ENCODE assay signal across 1 cellular context in the genomic region with DNA sequence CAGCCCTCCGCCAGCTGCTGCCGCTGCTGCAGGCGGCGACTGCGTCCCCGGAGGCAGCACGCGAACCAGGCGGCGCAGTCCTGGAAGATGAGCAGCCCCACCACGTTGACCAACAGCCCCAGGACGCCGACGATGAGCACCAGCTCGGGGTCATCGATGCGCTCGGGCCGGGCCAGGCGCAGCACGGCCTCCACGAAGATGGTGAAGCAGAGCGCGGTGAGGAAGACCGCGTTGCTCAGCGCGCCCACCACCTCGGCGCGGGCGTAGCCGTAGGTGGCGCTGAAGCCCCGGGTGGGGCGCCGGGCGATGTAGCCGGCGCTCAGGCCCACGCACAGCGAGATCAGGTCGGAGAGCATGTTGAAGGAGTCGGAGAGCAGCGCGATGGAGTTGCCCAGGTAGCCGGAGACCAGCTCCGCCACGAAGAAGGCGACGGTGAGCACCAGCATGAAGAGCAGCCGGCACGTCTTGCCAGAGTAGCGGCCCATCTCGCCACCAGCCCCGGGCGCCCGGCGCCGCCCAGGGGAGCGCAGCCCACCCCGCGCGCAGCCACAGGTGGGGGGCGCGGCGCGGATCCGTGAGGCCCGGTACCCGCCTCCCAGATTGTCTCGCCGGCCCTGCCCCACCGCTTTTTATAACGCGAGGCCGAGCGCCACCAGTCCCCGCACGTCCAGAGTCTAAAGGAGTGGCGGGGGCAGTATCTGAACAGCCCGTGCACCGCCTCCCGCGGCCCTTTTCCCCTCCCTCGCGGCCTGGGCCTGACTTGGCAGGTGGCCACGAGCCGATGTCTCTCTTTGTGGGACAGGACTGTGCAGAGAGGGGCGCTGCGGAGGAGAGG.
TF ChIP-seq lines count a peak whose summit lies in the region.

TSS of gene SLC30A10 (minus strand) at position 602 of the 835 bp plus-strand sequence. CDS start at position 485, 117 bp downstream.

TF ChIP-seq in HepG2, 621 proteins besides CTCF, POLR2A, EP300 and RAD21 (continued from another document and continues in another):
- TF ChIP-seq GMEB2 (CRISPR knock-in tag; IDR thresholded peaks at IDR 0.05; ENCODE audit: low read depth) (no peak), CREM (IDR thresholded peaks at IDR 0.05) (no peak; the same call in 1 of the 2 replicates), CREM (CRISPR knock-in tag; IDR thresholded peaks at IDR 0.05) (no peak), ZNF549 (CRISPR knock-in tag; IDR thresholded peaks at IDR 0.05) (no peak), ZNF121 (CRISPR knock-in tag; IDR thresholded peaks at IDR 0.05) (peak; percentile 82; the same call in 1 of the 2 replicates), TP53 (CRISPR knock-in tag; conservative IDR thresholded peaks at IDR 0.05) (no peak), ZNF484 (CRISPR knock-in tag; IDR thresholded peaks at IDR 0.05; ENCODE audit: borderline replicate concordance, low read depth) (no peak), MED8 (CRISPR knock-in tag; IDR thresholded peaks at IDR 0.05; ENCODE audit: insufficient replicate concordance) (no peak), GATAD2A (CRISPR knock-in tag; IDR thresholded peaks at IDR 0.05) (peak; percentile 62), SPEN (CRISPR knock-in tag; IDR thresholded peaks at IDR 0.05; ENCODE audit: low read depth) (peak; percentile 58; the same call in 1 of the 2 replicates), AKAP8 (CRISPR knock-in tag; IDR thresholded peaks at IDR 0.05) (0 out of 2 replicates have a peak, but pooled peaks have one; percentile 22), TMF1 (CRISPR knock-in tag; IDR thresholded peaks at IDR 0.05; ENCODE audit: low read depth) (0 out of 2 replicates have a peak, but pooled peaks have one; percentile 27), ARNT2 (CRISPR knock-in tag; IDR thresholded peaks at IDR 0.05; ENCODE audit: low read depth) (peak; percentile 46; the same call in 1 of the 2 replicates), POLR2AphosphoS2 (IDR thresholded peaks at IDR 0.05; ENCODE audit: low read depth, low read length) (no peak), HBP1 (CRISPR knock-in tag; IDR thresholded peaks at IDR 0.05; ENCODE audit: low read depth) (0 out of 2 replicates have a peak, but pooled peaks have one; percentile 43), SIN3A (IDR thresholded peaks at IDR 0.05; ENCODE audit: borderline replicate concordance, low read depth, low read length) (peak; percentile 66; the same call in 1 of the 2 replicates), HOXA7 (CRISPR knock-in tag; IDR thresholded peaks at IDR 0.05) (no peak), IKZF5 (CRISPR knock-in tag; IDR thresholded peaks at IDR 0.05) (no peak), ZNF740 (CRISPR knock-in tag; IDR thresholded peaks at IDR 0.05) (no peak), ZNF737 (CRISPR knock-in tag; IDR thresholded peaks at IDR 0.05; ENCODE audit: borderline replicate concordance) (no peak), HMG20B (CRISPR knock-in tag; conservative IDR thresholded peaks at IDR 0.05) (no peak), SMAD9 (CRISPR knock-in tag; IDR thresholded peaks at IDR 0.05) (no peak), ZNF615 (CRISPR knock-in tag; IDR thresholded peaks at IDR 0.05; ENCODE audit: borderline replicate concordance) (no peak), ZNF841 (CRISPR knock-in tag; IDR thresholded peaks at IDR 0.05; ENCODE audit: borderline replicate concordance) (0 out of 2 replicates have a peak, but pooled peaks have one; percentile 40), CHD2 (IDR thresholded peaks at IDR 0.05; ENCODE audit: low read depth, low read length) (no peak), ESRRA (CRISPR knock-in tag; IDR thresholded peaks at IDR 0.05; ENCODE audit: low read depth) (peak; percentile 39; the same call in 1 of the 2 replicates), HIVEP1 (CRISPR knock-in tag; IDR thresholded peaks at IDR 0.05) (no peak), ZNF318 (CRISPR knock-in tag; IDR thresholded peaks at IDR 0.05) (0 out of 2 replicates have a peak, but pooled peaks have one; percentile 38), ZNF768 (CRISPR knock-in tag; IDR thresholded peaks at IDR 0.05) (peak; percentile 50), STAT5B (CRISPR knock-in tag; IDR thresholded peaks at IDR 0.05) (no peak), POGZ (CRISPR knock-in tag; IDR thresholded peaks at IDR 0.05) (no peak), ZBTB39 (CRISPR knock-in tag; IDR thresholded peaks at IDR 0.05) (peak; percentile 88; the same call in 1 of the 2 replicates)
- TF ChIP-seq, protein P1, sequence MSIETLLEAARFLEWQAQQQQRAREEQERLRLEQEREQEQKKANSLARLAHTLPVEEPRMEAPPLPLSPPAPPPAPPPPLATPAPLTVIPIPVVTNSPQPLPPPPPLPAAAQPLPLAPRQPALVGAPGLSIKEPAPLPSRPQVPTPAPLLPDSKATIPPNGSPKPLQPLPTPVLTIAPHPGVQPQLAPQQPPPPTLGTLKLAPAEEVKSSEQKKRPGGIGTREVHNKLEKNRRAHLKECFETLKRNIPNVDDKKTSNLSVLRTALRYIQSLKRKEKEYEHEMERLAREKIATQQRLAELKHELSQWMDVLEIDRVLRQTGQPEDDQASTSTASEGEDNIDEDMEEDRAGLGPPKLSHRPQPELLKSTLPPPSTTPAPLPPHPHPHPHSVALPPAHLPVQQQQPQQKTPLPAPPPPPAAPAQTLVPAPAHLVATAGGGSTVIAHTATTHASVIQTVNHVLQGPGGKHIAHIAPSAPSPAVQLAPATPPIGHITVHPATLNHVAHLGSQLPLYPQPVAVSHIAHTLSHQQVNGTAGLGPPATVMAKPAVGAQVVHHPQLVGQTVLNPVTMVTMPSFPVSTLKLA (IDR thresholded peaks at IDR 0.05): no peak
- TF ChIP-seq, protein P2, sequence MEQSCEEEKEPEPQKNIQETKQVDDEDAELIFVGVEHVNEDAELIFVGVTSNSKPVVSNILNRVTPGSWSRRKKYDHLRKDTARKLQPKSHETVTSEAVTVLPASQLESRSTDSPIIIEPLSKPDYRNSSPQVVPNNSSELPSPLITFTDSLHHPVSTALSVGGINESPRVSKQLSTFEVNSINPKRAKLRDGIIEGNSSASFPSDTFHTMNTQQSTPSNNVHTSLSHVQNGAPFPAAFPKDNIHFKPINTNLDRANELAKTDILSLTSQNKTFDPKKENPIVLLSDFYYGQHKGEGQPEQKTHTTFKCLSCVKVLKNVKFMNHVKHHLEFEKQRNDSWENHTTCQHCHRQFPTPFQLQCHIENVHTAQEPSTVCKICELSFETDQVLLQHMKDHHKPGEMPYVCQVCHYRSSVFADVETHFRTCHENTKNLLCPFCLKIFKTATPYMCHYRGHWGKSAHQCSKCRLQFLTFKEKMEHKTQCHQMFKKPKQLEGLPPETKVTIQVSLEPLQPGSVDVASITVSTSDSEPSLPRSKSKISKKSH (CRISPR knock-in tag; IDR thresholded peaks at IDR 0.05; ENCODE audit: borderline replicate concordance): no peak
- TF ChIP-seq, protein P3, sequence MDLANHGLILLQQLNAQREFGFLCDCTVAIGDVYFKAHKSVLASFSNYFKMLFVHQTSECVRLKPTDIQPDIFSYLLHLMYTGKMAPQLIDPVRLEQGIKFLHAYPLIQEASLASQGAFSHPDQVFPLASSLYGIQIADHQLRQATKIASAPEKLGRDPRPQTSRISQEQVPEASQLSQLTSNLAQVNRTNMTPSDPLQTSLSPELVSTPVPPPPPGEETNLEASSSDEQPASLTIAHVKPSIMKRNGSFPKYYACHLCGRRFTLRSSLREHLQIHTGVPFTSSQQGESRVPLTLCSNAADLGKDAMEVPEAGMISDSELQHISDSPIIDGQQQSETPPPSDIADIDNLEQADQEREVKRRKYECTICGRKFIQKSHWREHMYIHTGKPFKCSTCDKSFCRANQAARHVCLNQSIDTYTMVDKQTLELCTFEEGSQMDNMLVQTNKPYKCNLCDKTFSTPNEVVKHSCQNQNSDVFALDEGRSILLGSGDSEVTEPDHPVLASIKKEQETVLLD (CRISPR knock-in tag; IDR thresholded peaks at IDR 0.05; ENCODE audit: low read depth): 0 out of 2 replicates have a peak, but pooled peaks have one; percentile 5
